Comparison of ENCODE assay signal across 1 cellular context in genomic region chr1:207861442-207862177, GRCh38.
A peak's percentile ranks its signal among the peaks of the same experiment; 100 is the strongest.
TF ChIP-seq lines count a peak whose summit lies in the region.

No MANE protein-coding gene starts in this region.

TF ChIP-seq in K562, 482 proteins besides CTCF, POLR2A, EP300 and RAD21:
- TF ChIP-seq, protein P1, sequence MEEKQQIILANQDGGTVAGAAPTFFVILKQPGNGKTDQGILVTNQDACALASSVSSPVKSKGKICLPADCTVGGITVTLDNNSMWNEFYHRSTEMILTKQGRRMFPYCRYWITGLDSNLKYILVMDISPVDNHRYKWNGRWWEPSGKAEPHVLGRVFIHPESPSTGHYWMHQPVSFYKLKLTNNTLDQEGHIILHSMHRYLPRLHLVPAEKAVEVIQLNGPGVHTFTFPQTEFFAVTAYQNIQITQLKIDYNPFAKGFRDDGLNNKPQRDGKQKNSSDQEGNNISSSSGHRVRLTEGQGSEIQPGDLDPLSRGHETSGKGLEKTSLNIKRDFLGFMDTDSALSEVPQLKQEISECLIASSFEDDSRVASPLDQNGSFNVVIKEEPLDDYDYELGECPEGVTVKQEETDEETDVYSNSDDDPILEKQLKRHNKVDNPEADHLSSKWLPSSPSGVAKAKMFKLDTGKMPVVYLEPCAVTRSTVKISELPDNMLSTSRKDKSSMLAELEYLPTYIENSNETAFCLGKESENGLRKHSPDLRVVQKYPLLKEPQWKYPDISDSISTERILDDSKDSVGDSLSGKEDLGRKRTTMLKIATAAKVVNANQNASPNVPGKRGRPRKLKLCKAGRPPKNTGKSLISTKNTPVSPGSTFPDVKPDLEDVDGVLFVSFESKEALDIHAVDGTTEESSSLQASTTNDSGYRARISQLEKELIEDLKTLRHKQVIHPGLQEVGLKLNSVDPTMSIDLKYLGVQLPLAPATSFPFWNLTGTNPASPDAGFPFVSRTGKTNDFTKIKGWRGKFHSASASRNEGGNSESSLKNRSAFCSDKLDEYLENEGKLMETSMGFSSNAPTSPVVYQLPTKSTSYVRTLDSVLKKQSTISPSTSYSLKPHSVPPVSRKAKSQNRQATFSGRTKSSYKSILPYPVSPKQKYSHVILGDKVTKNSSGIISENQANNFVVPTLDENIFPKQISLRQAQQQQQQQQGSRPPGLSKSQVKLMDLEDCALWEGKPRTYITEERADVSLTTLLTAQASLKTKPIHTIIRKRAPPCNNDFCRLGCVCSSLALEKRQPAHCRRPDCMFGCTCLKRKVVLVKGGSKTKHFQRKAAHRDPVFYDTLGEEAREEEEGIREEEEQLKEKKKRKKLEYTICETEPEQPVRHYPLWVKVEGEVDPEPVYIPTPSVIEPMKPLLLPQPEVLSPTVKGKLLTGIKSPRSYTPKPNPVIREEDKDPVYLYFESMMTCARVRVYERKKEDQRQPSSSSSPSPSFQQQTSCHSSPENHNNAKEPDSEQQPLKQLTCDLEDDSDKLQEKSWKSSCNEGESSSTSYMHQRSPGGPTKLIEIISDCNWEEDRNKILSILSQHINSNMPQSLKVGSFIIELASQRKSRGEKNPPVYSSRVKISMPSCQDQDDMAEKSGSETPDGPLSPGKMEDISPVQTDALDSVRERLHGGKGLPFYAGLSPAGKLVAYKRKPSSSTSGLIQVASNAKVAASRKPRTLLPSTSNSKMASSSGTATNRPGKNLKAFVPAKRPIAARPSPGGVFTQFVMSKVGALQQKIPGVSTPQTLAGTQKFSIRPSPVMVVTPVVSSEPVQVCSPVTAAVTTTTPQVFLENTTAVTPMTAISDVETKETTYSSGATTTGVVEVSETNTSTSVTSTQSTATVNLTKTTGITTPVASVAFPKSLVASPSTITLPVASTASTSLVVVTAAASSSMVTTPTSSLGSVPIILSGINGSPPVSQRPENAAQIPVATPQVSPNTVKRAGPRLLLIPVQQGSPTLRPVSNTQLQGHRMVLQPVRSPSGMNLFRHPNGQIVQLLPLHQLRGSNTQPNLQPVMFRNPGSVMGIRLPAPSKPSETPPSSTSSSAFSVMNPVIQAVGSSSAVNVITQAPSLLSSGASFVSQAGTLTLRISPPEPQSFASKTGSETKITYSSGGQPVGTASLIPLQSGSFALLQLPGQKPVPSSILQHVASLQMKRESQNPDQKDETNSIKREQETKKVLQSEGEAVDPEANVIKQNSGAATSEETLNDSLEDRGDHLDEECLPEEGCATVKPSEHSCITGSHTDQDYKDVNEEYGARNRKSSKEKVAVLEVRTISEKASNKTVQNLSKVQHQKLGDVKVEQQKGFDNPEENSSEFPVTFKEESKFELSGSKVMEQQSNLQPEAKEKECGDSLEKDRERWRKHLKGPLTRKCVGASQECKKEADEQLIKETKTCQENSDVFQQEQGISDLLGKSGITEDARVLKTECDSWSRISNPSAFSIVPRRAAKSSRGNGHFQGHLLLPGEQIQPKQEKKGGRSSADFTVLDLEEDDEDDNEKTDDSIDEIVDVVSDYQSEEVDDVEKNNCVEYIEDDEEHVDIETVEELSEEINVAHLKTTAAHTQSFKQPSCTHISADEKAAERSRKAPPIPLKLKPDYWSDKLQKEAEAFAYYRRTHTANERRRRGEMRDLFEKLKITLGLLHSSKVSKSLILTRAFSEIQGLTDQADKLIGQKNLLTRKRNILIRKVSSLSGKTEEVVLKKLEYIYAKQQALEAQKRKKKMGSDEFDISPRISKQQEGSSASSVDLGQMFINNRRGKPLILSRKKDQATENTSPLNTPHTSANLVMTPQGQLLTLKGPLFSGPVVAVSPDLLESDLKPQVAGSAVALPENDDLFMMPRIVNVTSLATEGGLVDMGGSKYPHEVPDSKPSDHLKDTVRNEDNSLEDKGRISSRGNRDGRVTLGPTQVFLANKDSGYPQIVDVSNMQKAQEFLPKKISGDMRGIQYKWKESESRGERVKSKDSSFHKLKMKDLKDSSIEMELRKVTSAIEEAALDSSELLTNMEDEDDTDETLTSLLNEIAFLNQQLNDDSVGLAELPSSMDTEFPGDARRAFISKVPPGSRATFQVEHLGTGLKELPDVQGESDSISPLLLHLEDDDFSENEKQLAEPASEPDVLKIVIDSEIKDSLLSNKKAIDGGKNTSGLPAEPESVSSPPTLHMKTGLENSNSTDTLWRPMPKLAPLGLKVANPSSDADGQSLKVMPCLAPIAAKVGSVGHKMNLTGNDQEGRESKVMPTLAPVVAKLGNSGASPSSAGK (IDR thresholded peaks at IDR 0.05) = peak; percentile 42; the same call in 1 of the 2 replicates
- TF ChIP-seq PTTG1 (tag; IDR thresholded peaks at IDR 0.05; ENCODE audit: low read depth) (no peak), DPF2 (IDR thresholded peaks at IDR 0.05) (no peak), E2F6 (IDR thresholded peaks at IDR 0.05; ENCODE audit: borderline replicate concordance in 1 of 2, extremely low read depth in 1 of 2, insufficient read depth in 1 of 2, insufficient read length in 1 of 2, low read depth in 1 of 2, low read length in 1 of 2, poor library complexity in 1 of 2, severe bottlenecking in 1 of 2) (peak in 1 of 2 experiments; percentile 21), MAX (CRISPR knock-in tag; IDR thresholded peaks at IDR 0.05) (peak; percentile 67), RAD51 (IDR thresholded peaks at IDR 0.05; ENCODE audit: borderline replicate concordance, low read depth) (no peak), TFAP4 (CRISPR knock-in tag; IDR thresholded peaks at IDR 0.05; ENCODE audit: borderline replicate concordance) (peak; percentile 50; the same call in 1 of the 2 replicates)
